In the genomic region with DNA sequence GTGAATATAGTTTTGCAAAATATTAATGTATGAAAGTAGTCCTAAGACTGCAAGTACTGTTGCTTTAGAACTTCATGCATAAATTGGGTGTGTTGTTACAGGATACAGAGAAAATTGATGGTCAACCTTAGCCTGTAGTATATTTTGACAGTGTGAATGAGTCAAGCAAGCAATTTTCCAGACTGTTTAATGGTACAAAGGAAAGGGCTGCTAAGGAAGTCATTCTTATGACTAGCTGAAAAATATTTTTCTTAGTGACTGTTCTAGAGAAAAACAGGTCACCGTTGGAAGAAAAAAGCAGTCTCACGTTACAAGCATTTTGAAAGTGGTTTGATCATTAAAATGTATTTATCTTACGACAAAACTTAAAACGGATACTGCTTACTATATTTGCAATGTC, we compare ENCODE assay signal across 9 cellular contexts. TPM values are rescaled to one million over a fixed set of nuclear protein-coding genes. Genes with fewer than 3 reads are reported as not detected.
DNase-seq lines count a peak whose midpoint lies in the region; ATAC-seq and TF ChIP-seq lines count a peak whose summit lies in the region.
"Had no signal": no experiment of that assay in that cellular context is flagged by ENCODE, and none has a peak within 500 bp of the region (broad histone marks: within the 10 kb centered on the region; RNA-seq: fewer than 3 reads in every experiment).

No MANE protein-coding gene starts in this region.

- no peaks in the 10 kb centered on the region for H3K9me3 ChIP-seq in tibial artery
- no peaks in the 10 kb centered on the region for H3K9me3 ChIP-seq in mammary epithelial cell (replicated peaks; ENCODE audit: insufficient read depth, low read length)

- H3K36me3 ChIP-seq in tibial artery (no peaks in the 10 kb centered on the region), mammary epithelial cell (ENCODE audit: insufficient read depth, low read length) (peaks cover 4% of the 10 kb centered on the region)

- H3K4me2 ChIP-seq in mammary epithelial cell (ENCODE audit: insufficient read depth, low read depth, low read length): no peak overlapping the region

- H3K9ac ChIP-seq in mammary epithelial cell (ENCODE audit: insufficient read depth, low read length): no peak overlapping the region

- peaks cover 0 to 27% of the 10 kb centered on the region in 2 donors for H3K36me3 Mint-ChIP-seq in activated naive CD4-positive, alpha-beta T cell treated with anti-CD3 and anti-CD28 coated beads, Interleukin-2, amount 50 U/mL, for 72 hours
- H3K36me3 Mint-ChIP-seq in immature natural killer cell: peaks cover 0 to 7% (median 0%) of the 10 kb centered on the region in 3 donors

- no peak overlapping the region for H3K4me3 ChIP-seq in tibial artery
- no peak overlapping the region for H3K4me3 ChIP-seq in mammary epithelial cell (replicated peaks in 1 of 3; ENCODE audit: insufficient read depth in 1 of 3, low read depth in 2 of 3, low read length in 3 of 3)

- in situ Hi-C loops in mammary epithelial cell (cut with MboI; ENCODE audit: low sequenced_read_pairs in 2 of 2): no loop called here

- intact Hi-C loops in tibial artery (cut with DNase I; ENCODE audit: low total_unique reads): no loop called here
- intact Hi-C loops in mammary epithelial cell (cut with micrococcal nuclease): no loop called here
- intact Hi-C loops in head of caudate nucleus (cut with DNase I): no loop called here

- H3K79me2 ChIP-seq in mammary epithelial cell (ENCODE audit: insufficient read depth, low read length): peaks cover 91% of the 10 kb centered on the region

- peaks cover 87 to 100% of the 10 kb centered on the region in 2 donors for H3K4me1 Mint-ChIP-seq in immature natural killer cell

- H3K4me1 ChIP-seq in tibial artery: peaks cover 0 to 100% (median 72%) of the 10 kb centered on the region in 4 donors
- H3K4me1 ChIP-seq in mammary epithelial cell (ENCODE audit: insufficient read depth, low read length): peaks cover 19% of the 10 kb centered on the region

- peaks cover 4 to 5% (median 5%) of the 10 kb centered on the region in 3 donors for H3K27me3 Mint-ChIP-seq in immature natural killer cell (ENCODE audit: low read depth in 3 of 3)

- ATAC-seq in activated naive CD4-positive, alpha-beta T cell treated with anti-CD3 and anti-CD28 coated beads, Interleukin-2, amount 50 U/mL, for 72 hours: peak; percentile 41 to 52
- no peak for ATAC-seq in HG03342 (IDR thresholded peaks at IDR 0.05; ENCODE audit: unreplicated experiment)

- CTCF ChIA-PET in mammary epithelial cell (lab: Charles Lee; ENCODE audit: low non-redundant PET): no interaction called here

- H3K4me3 Mint-ChIP-seq in immature natural killer cell: peak overlapping the region in 2 of 5 donors; percentile 21 to 57

- H2AFZ ChIP-seq in mammary epithelial cell (ENCODE audit: low read depth, low read length): no peak overlapping the region

- no peak overlapping the region for H3K27ac Mint-ChIP-seq in activated naive CD4-positive, alpha-beta T cell treated with anti-CD3 and anti-CD28 coated beads, Interleukin-2, amount 50 U/mL, for 72 hours
- peak overlapping the region; percentile 45 to 74 (median 64) for H3K27ac Mint-ChIP-seq in immature natural killer cell

- TF ChIP-seq CTCF in tibial artery (IDR thresholded peaks at IDR 0.05) (no peak), mammary epithelial cell (conservative IDR thresholded peaks at IDR 0.05 in 1 of 2, IDR thresholded peaks at IDR 0.05 in 1 of 2; ENCODE audit: extremely low read depth in 1 of 2, insufficient read depth in 1 of 2, low read depth in 1 of 2, low read length in 2 of 2) (no peak)

- 98% methylated on average over 4 of the region's 4 CpGs for WGBS in mammary epithelial cell (ENCODE audit: low coverage, missing lambda C conversion rate)

- no TSS peak for BruUV-seq in mammary epithelial cell (replicated peaks; lab: Mats Ljungman, UMichigan)

- H4K20me1 ChIP-seq in mammary epithelial cell (ENCODE audit: insufficient read depth, low read length): no peaks in the 10 kb centered on the region

- H3K27me3 ChIP-seq in tibial artery: no peaks in the 10 kb centered on the region
- H3K27me3 ChIP-seq in mammary epithelial cell (ENCODE audit: insufficient read depth, low read length): no peaks in the 10 kb centered on the region

- dilution Hi-C loops in mammary epithelial cell (cut with HindIII; ENCODE audit: low sequenced_read_pairs): no loop called here

- no peaks in the 10 kb centered on the region for H3K9me3 Mint-ChIP-seq in activated naive CD4-positive, alpha-beta T cell treated with anti-CD3 and anti-CD28 coated beads, Interleukin-2, amount 50 U/mL, for 72 hours
- H3K9me3 Mint-ChIP-seq in immature natural killer cell: no peaks in the 10 kb centered on the region

- H3K27ac ChIP-seq in tibial artery (peak overlapping the region; percentile 71 to 75), mammary epithelial cell (ENCODE audit: insufficient read depth, low read depth, low read length) (no peak overlapping the region)

- DNase-seq in activated naive CD4-positive, alpha-beta T cell treated with anti-CD3 and anti-CD28 coated beads, Interleukin-2, amount 50 U/mL, for 72 hours (ENCODE audit: low spot score in 2 of 2): no peak
- DNase-seq in activated naive CD4-positive, alpha-beta T cell treated with Interleukin-2 at 50 U/mL for 16 hours: no peak
- DNase-seq in amniotic epithelial cell (ENCODE audit: low read depth) (peak; percentile 48), immature natural killer cell (no peak), tibial artery (no peak), mammary epithelial cell (no peak), head of caudate nucleus (no peak)
- DNase-seq: NCI-H146 had no signal

RNA-seq across cellular contexts. Expression of a gene that starts 49.2 kb away (rescaled TPM):
- 100 to 1,000 TPM; 406 to 425 TPM for total RNA-seq in activated naive CD4-positive, alpha-beta T cell treated with anti-CD3 and anti-CD28 coated beads, Interleukin-2, amount 50 U/mL, for 72 hours
- polyA plus RNA-seq in immature natural killer cell (100 to 1,000 TPM; 270 to 399 (median 286) TPM), mammary epithelial cell (69.5 TPM)
- 100 to 1,000 TPM; 107 to 188 TPM for total RNA-seq in mammary epithelial cell
- polyA minus RNA-seq in mammary epithelial cell: 363 TPM

Comparison
In these comparisons a context has a peak if more than half of its experiments do, and no peak if none do; other contexts are left out.
1. H3K27ac Mint-ChIP-seq: peak in immature natural killer cell (6 of 6); none in activated naive CD4-positive, alpha-beta T cell treated with anti-CD3 and anti-CD28 coated beads, Interleukin-2, amount 50 U/mL, for 72 hours (0 of 2).